Comparison of ENCODE assay signal across 1 cellular context in the genomic region with DNA sequence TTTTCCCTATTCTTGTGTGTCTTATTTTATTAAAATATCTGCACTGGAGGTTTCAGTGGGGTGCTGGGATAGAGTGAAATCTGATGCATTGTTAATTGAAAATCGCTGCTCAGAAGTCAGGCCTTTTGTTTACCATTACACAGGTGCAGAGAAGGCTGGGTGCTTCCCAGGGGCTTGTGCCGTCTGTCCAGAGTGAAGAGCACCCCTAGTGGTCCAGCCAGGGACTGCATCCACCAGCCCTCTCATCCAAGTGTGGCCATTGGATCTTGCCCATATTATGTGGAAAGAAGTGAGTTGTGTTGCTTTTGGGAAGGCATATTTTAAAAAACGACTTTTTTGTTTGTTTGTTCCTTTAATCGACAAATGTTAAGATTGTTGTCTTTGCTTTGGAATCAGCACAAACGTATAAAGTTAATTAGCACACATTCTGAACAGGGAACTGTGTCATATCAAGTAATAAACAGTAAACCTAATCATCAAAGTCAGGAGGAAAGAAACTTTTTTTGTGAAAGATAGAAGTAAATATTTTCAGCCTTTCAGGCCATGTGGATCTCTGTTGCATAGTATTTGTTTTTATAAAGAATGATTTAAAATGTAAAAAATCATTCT.
TF ChIP-seq lines count a peak whose summit lies in the region.

No MANE protein-coding gene starts in this region.

TF ChIP-seq in GM23338, 12 proteins besides CTCF, POLR2A, EP300 and RAD21 (continued from another document):
- TF ChIP-seq, protein P1, sequence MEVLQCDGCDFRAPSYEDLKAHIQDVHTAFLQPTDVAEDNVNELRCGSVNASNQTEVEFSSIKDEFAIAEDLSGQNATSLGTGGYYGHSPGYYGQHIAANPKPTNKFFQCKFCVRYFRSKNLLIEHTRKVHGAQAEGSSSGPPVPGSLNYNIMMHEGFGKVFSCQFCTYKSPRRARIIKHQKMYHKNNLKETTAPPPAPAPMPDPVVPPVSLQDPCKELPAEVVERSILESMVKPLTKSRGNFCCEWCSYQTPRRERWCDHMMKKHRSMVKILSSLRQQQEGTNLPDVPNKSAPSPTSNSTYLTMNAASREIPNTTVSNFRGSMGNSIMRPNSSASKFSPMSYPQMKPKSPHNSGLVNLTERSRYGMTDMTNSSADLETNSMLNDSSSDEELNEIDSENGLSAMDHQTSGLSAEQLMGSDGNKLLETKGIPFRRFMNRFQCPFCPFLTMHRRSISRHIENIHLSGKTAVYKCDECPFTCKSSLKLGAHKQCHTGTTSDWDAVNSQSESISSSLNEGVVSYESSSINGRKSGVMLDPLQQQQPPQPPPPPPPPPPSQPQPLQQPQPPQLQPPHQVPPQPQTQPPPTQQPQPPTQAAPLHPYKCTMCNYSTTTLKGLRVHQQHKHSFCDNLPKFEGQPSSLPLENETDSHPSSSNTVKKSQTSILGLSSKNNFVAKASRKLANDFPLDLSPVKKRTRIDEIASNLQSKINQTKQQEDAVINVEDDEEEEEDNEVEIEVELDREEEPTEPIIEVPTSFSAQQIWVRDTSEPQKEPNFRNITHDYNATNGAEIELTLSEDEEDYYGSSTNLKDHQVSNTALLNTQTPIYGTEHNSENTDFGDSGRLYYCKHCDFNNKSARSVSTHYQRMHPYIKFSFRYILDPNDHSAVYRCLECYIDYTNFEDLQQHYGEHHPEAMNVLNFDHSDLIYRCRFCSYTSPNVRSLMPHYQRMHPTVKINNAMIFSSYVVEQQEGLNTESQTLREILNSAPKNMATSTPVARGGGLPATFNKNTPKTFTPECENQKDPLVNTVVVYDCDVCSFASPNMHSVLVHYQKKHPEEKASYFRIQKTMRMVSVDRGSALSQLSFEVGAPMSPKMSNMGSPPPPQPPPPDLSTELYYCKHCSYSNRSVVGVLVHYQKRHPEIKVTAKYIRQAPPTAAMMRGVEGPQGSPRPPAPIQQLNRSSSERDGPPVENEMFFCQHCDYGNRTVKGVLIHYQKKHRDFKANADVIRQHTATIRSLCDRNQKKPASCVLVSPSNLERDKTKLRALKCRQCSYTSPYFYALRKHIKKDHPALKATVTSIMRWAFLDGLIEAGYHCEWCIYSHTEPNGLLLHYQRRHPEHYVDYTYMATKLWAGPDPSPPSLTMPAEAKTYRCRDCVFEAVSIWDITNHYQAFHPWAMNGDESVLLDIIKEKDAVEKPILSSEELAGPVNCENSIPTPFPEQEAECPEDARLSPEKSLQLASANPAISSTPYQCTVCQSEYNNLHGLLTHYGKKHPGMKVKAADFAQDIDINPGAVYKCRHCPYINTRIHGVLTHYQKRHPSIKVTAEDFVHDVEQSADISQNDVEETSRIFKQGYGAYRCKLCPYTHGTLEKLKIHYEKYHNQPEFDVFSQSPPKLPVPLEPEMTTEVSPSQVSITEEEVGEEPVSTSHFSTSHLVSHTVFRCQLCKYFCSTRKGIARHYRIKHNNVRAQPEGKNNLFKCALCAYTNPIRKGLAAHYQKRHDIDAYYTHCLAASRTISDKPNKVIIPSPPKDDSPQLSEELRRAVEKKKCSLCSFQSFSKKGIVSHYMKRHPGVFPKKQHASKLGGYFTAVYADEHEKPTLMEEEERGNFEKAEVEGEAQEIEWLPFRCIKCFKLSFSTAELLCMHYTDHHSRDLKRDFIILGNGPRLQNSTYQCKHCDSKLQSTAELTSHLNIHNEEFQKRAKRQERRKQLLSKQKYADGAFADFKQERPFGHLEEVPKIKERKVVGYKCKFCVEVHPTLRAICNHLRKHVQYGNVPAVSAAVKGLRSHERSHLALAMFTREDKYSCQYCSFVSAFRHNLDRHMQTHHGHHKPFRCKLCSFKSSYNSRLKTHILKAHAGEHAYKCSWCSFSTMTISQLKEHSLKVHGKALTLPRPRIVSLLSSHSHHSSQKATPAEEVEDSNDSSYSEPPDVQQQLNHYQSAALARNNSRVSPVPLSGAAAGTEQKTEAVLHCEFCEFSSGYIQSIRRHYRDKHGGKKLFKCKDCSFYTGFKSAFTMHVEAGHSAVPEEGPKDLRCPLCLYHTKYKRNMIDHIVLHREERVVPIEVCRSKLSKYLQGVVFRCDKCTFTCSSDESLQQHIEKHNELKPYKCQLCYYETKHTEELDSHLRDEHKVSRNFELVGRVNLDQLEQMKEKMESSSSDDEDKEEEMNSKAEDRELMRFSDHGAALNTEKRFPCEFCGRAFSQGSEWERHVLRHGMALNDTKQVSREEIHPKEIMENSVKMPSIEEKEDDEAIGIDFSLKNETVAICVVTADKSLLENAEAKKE (CRISPR knock-in tag; IDR thresholded peaks at IDR 0.05) = no peak
- TF ChIP-seq EZH2 (IDR thresholded peaks at IDR 0.05; ENCODE audit: low read depth, unreplicated experiment) (no peak), ZNF331 (CRISPR knock-in tag; IDR thresholded peaks at IDR 0.05; ENCODE audit: low read depth) (no peak)
TF ChIP-seq in GM23338: peak in this region for 0.
